8 cellular contexts compared by ENCODE assay signal in the genomic region with DNA sequence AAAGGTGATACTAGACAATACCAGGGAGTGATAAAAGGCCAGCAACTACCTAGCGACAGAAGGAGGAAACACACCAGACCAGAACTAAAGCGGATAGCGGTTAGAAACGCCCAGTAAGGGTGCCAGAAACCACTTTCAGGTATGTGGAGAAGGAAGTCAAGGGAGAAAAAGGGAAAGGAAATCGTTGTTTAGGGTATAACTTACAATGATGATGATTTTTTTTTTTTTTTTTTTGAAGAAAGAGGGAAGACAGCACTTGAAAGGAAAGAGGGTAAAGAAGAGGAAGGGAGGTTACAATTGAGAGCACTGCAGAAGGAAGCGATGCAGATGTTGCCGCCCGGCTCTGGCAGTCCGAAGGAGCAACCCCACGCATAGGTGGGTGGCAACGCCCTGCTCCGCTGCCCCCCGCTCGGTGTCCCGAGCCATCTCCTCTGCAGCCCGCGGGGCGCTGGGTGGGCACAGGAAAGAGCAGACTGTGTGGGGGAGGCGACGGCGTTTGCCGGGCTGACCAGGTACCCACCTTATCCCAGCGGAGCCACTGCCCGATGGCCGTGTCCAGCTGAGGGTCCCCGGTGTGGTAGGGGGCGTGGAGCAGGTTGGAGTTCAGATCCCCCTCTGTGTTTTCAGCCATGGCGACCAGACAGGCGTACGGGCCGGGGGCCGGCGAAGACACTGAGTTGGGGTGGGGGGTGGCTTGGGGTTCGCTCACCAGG. TPM values are rescaled to one million over a fixed set of nuclear protein-coding genes. Genes with fewer than 3 reads are reported as not detected.
DNase-seq lines count a peak whose midpoint lies in the region; ATAC-seq and TF ChIP-seq lines count a peak whose summit lies in the region.

No MANE protein-coding gene starts in this region.

- H3K4me3 Mint-ChIP-seq in CD8-positive, alpha-beta T cell, result peak overlapping the region; percentile 99

- H3K27ac Mint-ChIP-seq in CD8-positive, alpha-beta T cell, result peak overlapping the region; percentile 75

- peak overlapping the region; percentile 44 for H3K27ac ChIP-seq in CD8-positive, alpha-beta T cell (ENCODE audit: low read depth, low read length)
- peak overlapping the region; percentile 73 for H3K27ac ChIP-seq in caudate nucleus (ENCODE audit: low read depth, low read length)

- no peaks in the 10 kb centered on the region for H3K27me3 Mint-ChIP-seq in CD8-positive, alpha-beta T cell (ENCODE audit: low read depth)

- ATAC-seq in CD8-positive, alpha-beta T cell, result peak; percentile 29
- peak; percentile 18 for ATAC-seq in GM21528 (IDR thresholded peaks at IDR 0.05; ENCODE audit: low FRiP score, unreplicated experiment)
- ATAC-seq in GM21786 (IDR thresholded peaks at IDR 0.05; ENCODE audit: unreplicated experiment), result no peak

- H3K27me3 ChIP-seq in CD8-positive, alpha-beta T cell (ENCODE audit: insufficient read depth, low read length), result no peaks in the 10 kb centered on the region

- CTCF ChIA-PET in CD8-positive, alpha-beta T cell (lab: Charles Lee), result interaction anchor here (0.9 to 4.7 kb wide), 5 partner anchors 9 to 52 kb away, joined by 4 to 28 read pairs (median 6); no protein-coding TSS in a partner anchor

- H3K4me1 Mint-ChIP-seq in CD8-positive, alpha-beta T cell (ENCODE audit: low read depth), result peaks cover 28% of the 10 kb centered on the region

- peak overlapping the region; percentile 51 for H3K4me3 ChIP-seq in CD8-positive, alpha-beta T cell (ENCODE audit: low read depth, low read length)

- H3K4me1 ChIP-seq in CD8-positive, alpha-beta T cell (ENCODE audit: insufficient read depth, low read length), result peaks cover 10% of the 10 kb centered on the region

- H3K36me3 Mint-ChIP-seq in CD8-positive, alpha-beta T cell, result peaks cover 7% of the 10 kb centered on the region

- H3K9me3 ChIP-seq in CD8-positive, alpha-beta T cell (ENCODE audit: low read length), result no peaks in the 10 kb centered on the region

- no peaks in the 10 kb centered on the region for H3K36me3 ChIP-seq in CD8-positive, alpha-beta T cell (ENCODE audit: insufficient read depth, low read length)

- no peaks in the 10 kb centered on the region for H3K9me3 Mint-ChIP-seq in CD8-positive, alpha-beta T cell

- peak in 6 of 7 experiments; percentile 12 to 53 (median 38) for DNase-seq in CD8-positive, alpha-beta T cell
- DNase-seq in NCI-H1092 (lab: John Stamatoyannopoulos, UW) (peak; percentile 16), T-helper 1 cell (peak in 4 of 5 donors; percentile 27 to 60 (median 38)), caudate nucleus (lab: John Stamatoyannopoulos, UW) (peak in 5 of 61 donors; percentile 22 to 55 (median 31)), kidney tubule cell (ENCODE audit: low spot score) (peak; percentile 85)
- peak; percentile 22 for DNase-seq in stimulated activated CD4-positive, alpha-beta T cell treated with anti-CD3 and anti-CD28 coated beads, Interleukin-4, amount 100 ng/mL, for 1 hour

- POLR2A ChIA-PET in CD8-positive, alpha-beta T cell (lab: Charles Lee), result interaction anchor here (0.9 to 2.0 kb wide), 5 partner anchors 9 to 1255 kb away, joined by 3 to 20 read pairs (median 5); partner anchors contain the start of genes C2CD3, FCHSD2, LIPT2 and PPME1

- peak; percentile 42 for TF ChIP-seq CTCF in CD8-positive, alpha-beta T cell (IDR thresholded peaks at IDR 0.05)

- intact Hi-C loops in CD8-positive, alpha-beta T cell (cut with DNase I, micrococcal nuclease), result loop anchor here (1.0 to 10.0 kb wide), 14 partner anchors 96 to 1985 kb away; partner anchors contain the start of genes LIPT2 (in 2 of the 2), POLD3 (in 2 of the 2), RNF169 (in 2 of the 2) and C2CD3 (in 1 of the 2)

RNA-seq across cellular contexts. Expression of gene PGM2L1, which starts 0.5 kb away (rescaled TPM):
- total RNA-seq in CD8-positive, alpha-beta T cell, result 1 to 10 TPM; 5.2 to 5.8 TPM
